Comparison of ENCODE assay signal across 23 cellular contexts in the genomic region with DNA sequence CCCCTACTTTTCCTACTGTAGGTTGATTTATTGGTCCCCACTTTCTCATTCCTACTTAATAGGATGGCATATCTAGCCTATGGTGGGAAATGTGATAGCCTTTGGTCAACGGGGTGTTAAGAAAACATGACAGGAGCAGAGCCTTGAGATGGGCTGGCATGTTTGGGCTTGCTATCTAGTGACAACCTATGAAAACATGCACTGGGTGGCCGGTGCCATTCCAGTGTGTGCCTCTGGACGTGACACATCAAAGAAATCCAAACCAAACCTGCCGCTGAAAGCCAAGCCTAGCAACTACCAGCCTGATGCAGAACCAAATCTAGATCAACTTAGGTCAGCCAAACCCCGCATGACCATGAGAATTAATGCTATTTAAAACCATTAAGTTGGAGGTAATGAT.
"Had no signal": no experiment of that assay in that cellular context is flagged by ENCODE, and none has a peak within 500 bp of the region (broad histone marks: within the 10 kb centered on the region; RNA-seq: fewer than 3 reads in every experiment).

No MANE protein-coding gene starts in this region.

- H3K9me3 ChIP-seq: body of pancreas, SK-N-SH had no signal

- H3K4me3 ChIP-seq: body of pancreas had no signal

- DNase-seq: activated CD4-positive, alpha-beta T cell treated with anti-CD3 and anti-CD28 coated beads for 4 hours; activated CD4-positive, alpha-beta T cell treated with anti-CD3 and anti-CD28 coated beads, Interleukin-2, amount 50 U/mL, for 4 hours; activated CD8-positive, alpha-beta memory T cell treated with anti-CD3 and anti-CD28 coated beads, Interleukin-2, amount 50 U/mL, for 48 hours; activated CD8-positive, alpha-beta T cell treated with anti-CD3 and anti-CD28 coated beads, Interleukin-2, amount 10 ng/mL, durations not matched to agents 7 days and 5 days; activated naive CD4-positive, alpha-beta T cell treated with anti-CD3 and anti-CD28 coated beads, Interleukin-2, amount 50 U/mL, for 16 hours; activated naive CD8-positive, alpha-beta T cell treated with anti-CD3 and anti-CD28 coated beads, Interleukin-2, amount 10 ng/mL, durations not matched to agents 7 days and 5 days; activated T-cell treated with anti-CD3 and anti-CD28 coated beads, Interleukin-2, amount 50 U/mL, for 1 hour; aorta; body of pancreas; IMR-90; Kasumi-1; KBM-7; NCI-H1092; NCI-H1417 treated with DMSO at 0.1 percent for 48 hours; NCI-H1694; NCI-H2029 treated with DMSO at 0.1 percent for 48 hours; NCI-H2171 treated with DMSO at 0.1 percent for 48 hours; NCI-H226; NCI-H748 treated with DMSO at 0.1 percent for 48 hours; SK-N-SH; T-helper 1 cell; WERI-Rb-1 had no signal

- H3K36me3 ChIP-seq: WERI-Rb-1 had no signal

- H3K27me3 ChIP-seq: body of pancreas had no signal

- ATAC-seq: activated CD4-positive, CD25-positive, alpha-beta regulatory T cell treated with anti-CD3 and anti-CD28 coated beads, Interleukin-2, amount 50 U/mL, for 24 hours; activated CD8-positive, alpha-beta T cell treated with anti-CD3 and anti-CD28 coated beads, Interleukin-2, amount 10 ng/mL, durations not matched to agents 7 days and 5 days; body of pancreas had no signal

- H3K27ac ChIP-seq: body of pancreas, WERI-Rb-1 had no signal

- H3K4me1 ChIP-seq: body of pancreas had no signal
